23 cellular contexts compared by ENCODE assay signal in the genomic region with DNA sequence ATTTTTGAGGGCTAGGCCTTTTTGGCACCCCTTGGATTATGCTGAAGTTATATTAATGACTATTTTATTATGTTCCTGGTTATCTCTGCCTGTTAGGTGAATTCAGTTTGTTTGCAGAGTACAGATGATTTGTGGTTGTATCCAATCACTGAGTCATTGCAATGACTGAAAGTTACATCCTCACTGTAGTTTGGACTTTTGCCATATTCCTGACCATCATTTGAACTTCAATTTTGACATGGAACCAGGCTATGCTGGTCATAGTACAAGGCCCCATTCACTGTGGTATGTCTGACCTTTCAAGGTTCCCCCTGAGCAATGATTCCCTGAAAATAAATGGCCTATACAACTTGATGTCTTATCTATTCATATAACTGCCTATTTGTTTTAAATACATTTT.
DNase-seq lines count a peak whose midpoint lies in the region; ATAC-seq and TF ChIP-seq lines count a peak whose summit lies in the region.
"Had no signal": no experiment of that assay in that cellular context is flagged by ENCODE, and none has a peak within 500 bp of the region (broad histone marks: within the 10 kb centered on the region; RNA-seq: fewer than 3 reads in every experiment).

No MANE protein-coding gene starts in this region.

- H3K4me3 Mint-ChIP-seq in mesothelial cell of epicardium (no peak overlapping the region), WTC11 (no peak overlapping the region)
- H3K4me3 Mint-ChIP-seq: activated CD8-positive, alpha-beta T cell treated with anti-CD3 and anti-CD28 coated beads for 36 hours; activated naive CD8-positive, alpha-beta T cell treated with anti-CD3 and anti-CD28 coated beads, Interleukin-2, amount 10 ng/mL, durations not matched to agents 7 days and 5 days; activated T-cell treated with anti-CD3 and anti-CD28 coated beads, Interleukin-2, amount 50 U/mL, for 72 hours; endodermal cell; immature natural killer cell; natural killer cell had no signal

- H3K27ac Mint-ChIP-seq in mesothelial cell of epicardium (peak overlapping the region; percentile 26), WTC11 (no peak overlapping the region)
- H3K27ac Mint-ChIP-seq: activated CD8-positive, alpha-beta T cell treated with anti-CD3 and anti-CD28 coated beads for 36 hours; activated naive CD8-positive, alpha-beta T cell treated with anti-CD3 and anti-CD28 coated beads, Interleukin-2, amount 10 ng/mL, durations not matched to agents 7 days and 5 days; activated T-cell treated with anti-CD3 and anti-CD28 coated beads, Interleukin-2, amount 50 U/mL, for 72 hours; endodermal cell; immature natural killer cell; natural killer cell had no signal

- H3K9me3 ChIP-seq in RWPE2 (ENCODE audit: severe bottlenecking) = no peaks in the 10 kb centered on the region
- H3K9me3 ChIP-seq: thyroid gland had no signal

- H3K27me3 Mint-ChIP-seq in mesothelial cell of epicardium (ENCODE audit: low read depth) = no peaks in the 10 kb centered on the region
- peaks cover 43% of the 10 kb centered on the region for H3K27me3 Mint-ChIP-seq in WTC11 (ENCODE audit: low read depth)
- H3K27me3 Mint-ChIP-seq: activated CD8-positive, alpha-beta T cell treated with anti-CD3 and anti-CD28 coated beads for 36 hours had no signal

- no peaks in the 10 kb centered on the region for H3K36me3 Mint-ChIP-seq in mesothelial cell of epicardium
- H3K36me3 Mint-ChIP-seq in WTC11 = no peaks in the 10 kb centered on the region
- H3K36me3 Mint-ChIP-seq: activated naive CD8-positive, alpha-beta T cell treated with anti-CD3 and anti-CD28 coated beads, Interleukin-2, amount 10 ng/mL, durations not matched to agents 7 days and 5 days; immature natural killer cell; natural killer cell had no signal

- H3K27ac ChIP-seq in RWPE2 (ENCODE audit: poor library complexity, severe bottlenecking) (no peak overlapping the region), epithelial cell of prostate (no peak overlapping the region)
- H3K27ac ChIP-seq: thyroid gland had no signal

- H3K4me1 Mint-ChIP-seq in mesothelial cell of epicardium (peaks cover 31% of the 10 kb centered on the region), WTC11 (peaks cover 19% of the 10 kb centered on the region)
- H3K4me1 Mint-ChIP-seq: activated naive CD8-positive, alpha-beta T cell treated with anti-CD3 and anti-CD28 coated beads, Interleukin-2, amount 10 ng/mL, durations not matched to agents 7 days and 5 days; immature natural killer cell; natural killer cell had no signal

- TF ChIP-seq CTCF in RWPE2 (IDR thresholded peaks at IDR 0.05; ENCODE audit: poor library complexity, severe bottlenecking) = no peak
- no peak for TF ChIP-seq CTCF in mesothelial cell of epicardium (IDR thresholded peaks at IDR 0.05; ENCODE audit: unreplicated experiment)
- TF ChIP-seq CTCF in WTC11 (IDR thresholded peaks at IDR 0.05) = no peak

- H3K9me3 Mint-ChIP-seq in mesothelial cell of epicardium (peaks cover 4% of the 10 kb centered on the region), WTC11 (no peaks in the 10 kb centered on the region)
- H3K9me3 Mint-ChIP-seq: activated CD8-positive, alpha-beta T cell treated with anti-CD3 and anti-CD28 coated beads for 36 hours; activated naive CD8-positive, alpha-beta T cell treated with anti-CD3 and anti-CD28 coated beads, Interleukin-2, amount 10 ng/mL, durations not matched to agents 7 days and 5 days; activated T-cell treated with anti-CD3 and anti-CD28 coated beads, Interleukin-2, amount 50 U/mL, for 72 hours; endodermal cell had no signal

- POLR2A ChIA-PET in WTC11 (lab: Charles Lee) = no interaction called here

- H3K4me3 ChIP-seq in RWPE2 (ENCODE audit: severe bottlenecking) = no peak overlapping the region
- H3K4me3 ChIP-seq: smooth muscle cell, thyroid gland had no signal

- DNase-seq in HCEC 1CT = peak; percentile 24
- DNase-seq in RWPE2 (ENCODE audit: low spot score) = no peak
- DNase-seq in epithelial cell of prostate (ENCODE audit: low read depth, low spot score) = peak; percentile 12
- no peak for DNase-seq in mesothelial cell of epicardium (ENCODE audit: low spot score in 2 of 2, unreplicated experiment in 2 of 2)
- DNase-seq in C1 segment of cervical spinal cord (lab: John Stamatoyannopoulos, UW) = no peak
- DNase-seq in WTC11 (ENCODE audit: low spot score) = no peak
- DNase-seq: activated CD8-positive, alpha-beta T cell treated with anti-CD3 and anti-CD28 coated beads for 36 hours; activated naive CD8-positive, alpha-beta T cell treated with anti-CD3 and anti-CD28 coated beads, Interleukin-2, amount 10 ng/mL, durations not matched to agents 7 days and 5 days; activated T-cell treated with anti-CD3 and anti-CD28 coated beads, Interleukin-2, amount 50 U/mL, for 72 hours; AML-193; Calu3; central memory CD4-positive, alpha-beta T cell; endodermal cell; GDM1; immature natural killer cell; natural killer cell; NCI-H2081 treated with DMSO at 0.1 percent for 48 hours; NCI-H526; thyroid gland had no signal

- no peaks in the 10 kb centered on the region for H3K36me3 ChIP-seq in RWPE2 (ENCODE audit: low read depth)
- H3K36me3 ChIP-seq: thyroid gland had no signal

- no peaks in the 10 kb centered on the region for H3K27me3 ChIP-seq in RWPE2 (ENCODE audit: insufficient read depth, poor library complexity, severe bottlenecking)
- H3K27me3 ChIP-seq: thyroid gland had no signal

- no peaks in the 10 kb centered on the region for H3K4me1 ChIP-seq in RWPE2 (ENCODE audit: insufficient read depth, poor library complexity, severe bottlenecking)
- H3K4me1 ChIP-seq: thyroid gland had no signal

- CTCF ChIA-PET in WTC11 (lab: Charles Lee) = no interaction called here

- ATAC-seq in RWPE2 (ENCODE audit: low read depth) = peak; percentile 31; the same call in 2 of the 3 replicates
- no peak for ATAC-seq in GM19395 (IDR thresholded peaks at IDR 0.05; ENCODE audit: unreplicated experiment)
- ATAC-seq in WTC11 = no peak
- ATAC-seq in GM18520 (IDR thresholded peaks at IDR 0.05; ENCODE audit: unreplicated experiment) = no peak
- ATAC-seq: activated CD8-positive, alpha-beta T cell treated with anti-CD3 and anti-CD28 coated beads for 36 hours; activated T-cell treated with anti-CD3 and anti-CD28 coated beads, Interleukin-2, amount 50 U/mL, for 72 hours; natural killer cell; Panc1 had no signal

TF ChIP-seq in WTC11, 78 proteins besides CTCF, POLR2A, EP300 and RAD21 (continues in another document):
- TF ChIP-seq GABPB1 (CRISPR knock-in tag; IDR thresholded peaks at IDR 0.05) = no peak
- TF ChIP-seq, protein P1, sequence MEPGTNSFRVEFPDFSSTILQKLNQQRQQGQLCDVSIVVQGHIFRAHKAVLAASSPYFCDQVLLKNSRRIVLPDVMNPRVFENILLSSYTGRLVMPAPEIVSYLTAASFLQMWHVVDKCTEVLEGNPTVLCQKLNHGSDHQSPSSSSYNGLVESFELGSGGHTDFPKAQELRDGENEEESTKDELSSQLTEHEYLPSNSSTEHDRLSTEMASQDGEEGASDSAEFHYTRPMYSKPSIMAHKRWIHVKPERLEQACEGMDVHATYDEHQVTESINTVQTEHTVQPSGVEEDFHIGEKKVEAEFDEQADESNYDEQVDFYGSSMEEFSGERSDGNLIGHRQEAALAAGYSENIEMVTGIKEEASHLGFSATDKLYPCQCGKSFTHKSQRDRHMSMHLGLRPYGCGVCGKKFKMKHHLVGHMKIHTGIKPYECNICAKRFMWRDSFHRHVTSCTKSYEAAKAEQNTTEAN (CRISPR knock-in tag; IDR thresholded peaks at IDR 0.05) = no peak
- TF ChIP-seq TP53 (CRISPR knock-in tag; IDR thresholded peaks at IDR 0.05) = no peak
- TF ChIP-seq, protein P2, sequence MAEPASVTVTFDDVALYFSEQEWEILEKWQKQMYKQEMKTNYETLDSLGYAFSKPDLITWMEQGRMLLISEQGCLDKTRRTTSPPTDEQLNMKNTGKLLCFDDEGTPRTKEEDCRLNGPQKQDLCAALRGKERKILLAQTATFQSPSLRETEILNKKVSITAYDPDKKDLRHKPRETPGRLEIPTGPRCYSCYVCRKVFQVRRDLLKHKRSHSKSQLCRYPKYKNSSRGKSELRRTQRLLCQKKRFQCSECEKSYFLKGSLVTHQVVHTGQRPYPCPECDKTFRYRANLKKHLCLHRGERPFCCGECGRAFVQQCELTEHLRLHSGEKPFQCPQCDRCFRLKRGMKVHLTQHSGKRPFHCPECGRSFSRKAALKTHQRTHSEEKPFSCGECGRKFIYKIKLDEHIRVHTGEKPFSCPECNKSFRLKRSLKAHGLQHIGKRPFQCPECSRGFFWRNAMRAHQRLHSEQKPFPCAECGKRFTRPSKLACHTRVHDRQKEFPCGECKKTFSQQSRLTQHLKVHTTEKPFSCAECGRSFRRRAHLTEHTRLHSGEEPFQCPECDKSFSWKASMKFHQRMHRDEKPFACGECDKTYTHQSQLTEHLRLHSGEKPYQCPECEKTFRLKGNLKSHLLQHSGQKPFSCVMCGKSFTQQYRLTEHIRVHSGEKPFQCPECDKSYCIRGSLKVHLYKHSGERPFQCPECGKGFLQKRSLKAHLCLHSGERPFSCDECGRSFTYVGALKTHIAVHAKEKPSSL (CRISPR knock-in tag; conservative IDR thresholded peaks at IDR 0.05) = no peak
- no peak for TF ChIP-seq TEAD4 (CRISPR knock-in tag; IDR thresholded peaks at IDR 0.05)
- TF ChIP-seq ZNF263 (CRISPR knock-in tag; IDR thresholded peaks at IDR 0.05; ENCODE audit: low read depth) = no peak

Comparison
In these comparisons a context has a peak if more than half of its experiments do, and no peak if none do; other contexts are left out.
1. DNase-seq: peak in HCEC 1CT (single experiment) and epithelial cell of prostate (single experiment); none in RWPE2 (single experiment), mesothelial cell of epicardium (0 of 2), C1 segment of cervical spinal cord (0 of 14) and WTC11 (single experiment).